ENCODE assay signal across 12 cellular contexts in the genomic region with DNA sequence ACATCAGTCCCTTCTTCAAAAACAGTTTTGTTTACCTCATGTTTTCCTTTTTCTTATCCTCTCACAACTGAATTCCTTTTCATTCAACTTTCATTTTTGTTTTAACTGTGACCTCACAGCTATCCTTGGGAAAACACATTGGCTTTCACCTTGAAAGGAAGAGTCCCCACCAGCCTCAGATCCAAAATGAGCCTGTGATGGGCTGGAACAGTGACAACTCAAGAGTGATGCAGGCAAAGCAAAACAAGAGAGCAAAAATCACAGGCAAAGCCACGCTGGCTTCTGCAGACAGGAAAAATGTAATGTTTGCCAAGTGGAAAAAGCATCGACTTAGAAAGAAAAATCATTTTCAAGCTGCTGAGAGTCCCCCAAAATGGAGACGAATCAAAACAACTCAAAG. TPM values are rescaled to one million over a fixed set of nuclear protein-coding genes. Genes with fewer than 3 reads are reported as not detected.
DNase-seq lines count a peak whose midpoint lies in the region; ATAC-seq and TF ChIP-seq lines count a peak whose summit lies in the region.
"Had no signal": no experiment of that assay in that cellular context is flagged by ENCODE, and none has a peak within 500 bp of the region (broad histone marks: within the 10 kb centered on the region; RNA-seq: fewer than 3 reads in every experiment).

No MANE protein-coding gene starts in this region.

- POLR2A ChIA-PET in T-cell (lab: Charles Lee): no interaction called here

- CTCF ChIA-PET in T-cell (lab: Charles Lee): no interaction called here

- no peaks in the 10 kb centered on the region for H3K9me3 ChIP-seq in colonic mucosa

- H3K27me3 ChIP-seq in colonic mucosa: no peaks in the 10 kb centered on the region
- H3K27me3 ChIP-seq: neural progenitor cell had no signal

- intact Hi-C loops in colonic mucosa (cut with DNase I): no loop called here

- H3K27ac ChIP-seq in colonic mucosa (peak overlapping the region; percentile 46), temporal lobe (ENCODE audit: low read depth, low read length) (peak overlapping the region; percentile 56)
- H3K27ac ChIP-seq: neural progenitor cell had no signal

- H3K9ac ChIP-seq in colonic mucosa (ENCODE audit: low read depth in 2 of 2, low read length in 2 of 2): no peak overlapping the region
- H3K9ac ChIP-seq: neural progenitor cell had no signal

- no peak overlapping the region for H3K4me3 ChIP-seq in colonic mucosa
- H3K4me3 ChIP-seq: neural progenitor cell had no signal

- H3K36me3 Mint-ChIP-seq in mesothelial cell of epicardium (peaks cover 19% of the 10 kb centered on the region), T-cell (peaks cover 38% of the 10 kb centered on the region)

- no peak for ATAC-seq in T-cell (replicated peaks in 1 of 4)

- DNase-seq in NCI-H446 treated with DMSO at 0.1 percent for 48 hours (lab: John Stamatoyannopoulos, UW): peak; percentile 69
- no peak for DNase-seq in colonic mucosa
- no peak for DNase-seq in mesothelial cell of epicardium (ENCODE audit: low spot score in 2 of 2, unreplicated experiment in 2 of 2)
- no peak for DNase-seq in occipital lobe (lab: John Stamatoyannopoulos, UW)
- no peak for DNase-seq in activated CD4-positive, alpha-beta T cell treated with anti-CD3 and anti-CD28 coated beads for 4 hours
- no peak for DNase-seq in HCEC 1CT
- DNase-seq in T-cell: no peak
- DNase-seq: Calu3, NCI-H146 had no signal

- no peaks in the 10 kb centered on the region for H3K36me3 ChIP-seq in colonic mucosa
- H3K36me3 ChIP-seq: neural progenitor cell had no signal

- H3K27me3 Mint-ChIP-seq in mesothelial cell of epicardium (ENCODE audit: low read depth) (no peaks in the 10 kb centered on the region), T-cell (no peaks in the 10 kb centered on the region)
- H3K27me3 Mint-ChIP-seq: dendritic cell treated with granulocyte-macrophage colony-stimulating factor and Interleukin-4, amounts not matched to agents 40 ng/mL and 50 ng/mL, for 4 days had no signal

- H3K4me3 Mint-ChIP-seq in mesothelial cell of epicardium (no peak overlapping the region), T-cell (no peak overlapping the region)
- H3K4me3 Mint-ChIP-seq: dendritic cell treated with granulocyte-macrophage colony-stimulating factor and Interleukin-4, amounts not matched to agents 40 ng/mL and 50 ng/mL, for 4 days; neural progenitor cell had no signal

- H3K27ac Mint-ChIP-seq in mesothelial cell of epicardium (peak overlapping the region; percentile 54), T-cell (no peak overlapping the region)
- H3K27ac Mint-ChIP-seq: dendritic cell treated with granulocyte-macrophage colony-stimulating factor and Interleukin-4, amounts not matched to agents 40 ng/mL and 50 ng/mL, for 4 days; neural progenitor cell had no signal

- no peak for TF ChIP-seq CTCF in colonic mucosa (IDR thresholded peaks at IDR 0.05)
- TF ChIP-seq CTCF in mesothelial cell of epicardium (IDR thresholded peaks at IDR 0.05; ENCODE audit: unreplicated experiment): no peak

- H3K9me3 Mint-ChIP-seq in mesothelial cell of epicardium (peaks cover 11% of the 10 kb centered on the region), T-cell (no peaks in the 10 kb centered on the region)
- H3K9me3 Mint-ChIP-seq: dendritic cell treated with granulocyte-macrophage colony-stimulating factor and Interleukin-4, amounts not matched to agents 40 ng/mL and 50 ng/mL, for 4 days had no signal

- H3K4me1 Mint-ChIP-seq in mesothelial cell of epicardium: peaks cover 34% of the 10 kb centered on the region
- H3K4me1 Mint-ChIP-seq in T-cell: no peaks in the 10 kb centered on the region

- peaks cover 5% of the 10 kb centered on the region for H3K4me1 ChIP-seq in colonic mucosa

RNA-seq across cellular contexts. Expression of a gene that starts 51.0 kb away (rescaled TPM):
- total RNA-seq in colonic mucosa (10 to 100 TPM; 11.4 to 19.4 TPM), mesothelial cell of epicardium (3.8 to 5.3 TPM (median 5.0 TPM) in 3 replicates), temporal lobe (1.5 TPM), occipital lobe (4.1 TPM), T-cell (1 to 10 TPM in 4 of 5 donors, under 1 TPM in 1; 0.40 to 2.3 (median 1.7) TPM)
